In the genomic region with DNA sequence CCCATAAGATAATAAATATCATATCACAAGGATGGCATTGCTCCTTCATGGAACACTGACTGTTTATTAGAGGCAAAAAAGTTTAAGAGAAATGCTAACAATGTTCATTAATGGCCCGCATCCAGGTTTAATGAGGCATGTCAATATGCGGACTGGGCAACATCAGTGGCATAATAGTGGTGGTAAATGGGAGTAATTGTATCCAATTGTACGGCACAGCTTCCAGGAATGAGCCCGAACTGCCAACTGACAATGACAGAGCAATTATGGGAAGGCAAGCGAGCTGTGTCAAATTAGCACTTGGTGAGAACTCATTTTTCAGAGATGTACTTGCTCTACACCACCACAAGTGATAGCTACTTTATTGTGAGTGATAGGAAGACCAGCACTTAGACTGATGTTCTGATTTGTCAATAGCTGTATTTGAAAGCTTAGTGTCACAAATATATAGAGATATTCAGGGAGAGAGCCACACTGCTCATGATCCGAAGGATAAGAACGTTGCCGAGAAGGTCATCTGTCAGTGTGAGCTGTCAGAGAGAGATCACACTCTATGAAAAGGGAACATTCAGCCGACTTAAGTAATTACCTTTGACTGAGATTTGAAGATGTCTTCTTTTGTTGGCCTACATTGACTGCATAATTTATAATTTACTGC, we compare ENCODE assay signal across 1 cellular context.
TF ChIP-seq lines count a peak whose summit lies in the region.

No MANE protein-coding gene starts in this region.

TF ChIP-seq in GM23338, 12 proteins besides CTCF, POLR2A, EP300 and RAD21 (continued from another document):
- TF ChIP-seq ZNF462 (CRISPR knock-in tag; IDR thresholded peaks at IDR 0.05) (no peak), CREB1 (CRISPR knock-in tag; IDR thresholded peaks at IDR 0.05; ENCODE audit: low read depth) (no peak), ETS1 (IDR thresholded peaks at IDR 0.05) (no peak), ZNF114 (CRISPR knock-in tag; IDR thresholded peaks at IDR 0.05) (no peak), POLR2AphosphoS5 (IDR thresholded peaks at IDR 0.05; ENCODE audit: low read depth) (no peak), NANOG (IDR thresholded peaks at IDR 0.05; ENCODE audit: borderline replicate concordance) (no peak), JUNB (IDR thresholded peaks at IDR 0.05; ENCODE audit: unreplicated experiment) (no peak), REST (IDR thresholded peaks at IDR 0.05; ENCODE audit: unreplicated experiment) (no peak), STAT1 (IDR thresholded peaks at IDR 0.05; ENCODE audit: unreplicated experiment) (no peak), ZNF331 (CRISPR knock-in tag; IDR thresholded peaks at IDR 0.05; ENCODE audit: low read depth) (no peak)
